ENCODE assay signal across 14 cellular contexts in genomic region chr5:43225649-43226245, GRCh38.
"Had no signal": no experiment of that assay in that cellular context is flagged by ENCODE, and none has a peak within 500 bp of the region (broad histone marks: within the 10 kb centered on the region; RNA-seq: fewer than 3 reads in every experiment).

No MANE protein-coding gene starts in this region.

- ATAC-seq: heart right ventricle, left lung, natural killer cell, right cardiac atrium had no signal

- H3K4me1 Mint-ChIP-seq: natural killer cell had no signal

- H3K36me3 Mint-ChIP-seq: natural killer cell had no signal

- H3K36me3 ChIP-seq: heart right ventricle, left lung, transverse colon had no signal

- H3K27ac Mint-ChIP-seq: activated T-helper 1 cell treated with anti-CD3 and anti-CD28 coated beads, Interleukin-12 subunit alpha, Interleukin-12 subunit beta, Interleukin-2, Interleukin-4 antibody, amounts not matched to agents 30 ng/mL and 10 ng/mL and 1 ng/mL, durations not matched to agents 14 hours and 24 hours and 36 hours; natural killer cell; progenitor cell of endocrine pancreas had no signal

- DNase-seq: activated CD8-positive, alpha-beta memory T cell treated with anti-CD3 and anti-CD28 coated beads, Interleukin-2, amount 50 U/mL, for 4 hours; activated naive CD4-positive, alpha-beta T cell; central memory CD4-positive, alpha-beta T cell; effector CD4-positive, alpha-beta T cell; heart right ventricle; left lung; natural killer cell; nucleus accumbens; right cardiac atrium; small intestine; transverse colon had no signal

- H3K4me3 Mint-ChIP-seq: activated T-helper 1 cell treated with anti-CD3 and anti-CD28 coated beads, Interleukin-12 subunit alpha, Interleukin-12 subunit beta, Interleukin-2, Interleukin-4 antibody, amounts not matched to agents 30 ng/mL and 10 ng/mL and 1 ng/mL, durations not matched to agents 14 hours and 24 hours and 36 hours; natural killer cell had no signal

- H3K27ac ChIP-seq: coronary artery, heart right ventricle, left lung, transverse colon had no signal

- H3K27me3 Mint-ChIP-seq: progenitor cell of endocrine pancreas had no signal

- H3K9me3 Mint-ChIP-seq: activated T-helper 1 cell treated with anti-CD3 and anti-CD28 coated beads, Interleukin-12 subunit alpha, Interleukin-12 subunit beta, Interleukin-2, Interleukin-4 antibody, amounts not matched to agents 30 ng/mL and 10 ng/mL and 1 ng/mL, durations not matched to agents 14 hours and 24 hours and 36 hours; natural killer cell had no signal

- H3K9me3 ChIP-seq: heart right ventricle, left lung, transverse colon had no signal
